13 cellular contexts compared by ENCODE assay signal in the genomic region with DNA sequence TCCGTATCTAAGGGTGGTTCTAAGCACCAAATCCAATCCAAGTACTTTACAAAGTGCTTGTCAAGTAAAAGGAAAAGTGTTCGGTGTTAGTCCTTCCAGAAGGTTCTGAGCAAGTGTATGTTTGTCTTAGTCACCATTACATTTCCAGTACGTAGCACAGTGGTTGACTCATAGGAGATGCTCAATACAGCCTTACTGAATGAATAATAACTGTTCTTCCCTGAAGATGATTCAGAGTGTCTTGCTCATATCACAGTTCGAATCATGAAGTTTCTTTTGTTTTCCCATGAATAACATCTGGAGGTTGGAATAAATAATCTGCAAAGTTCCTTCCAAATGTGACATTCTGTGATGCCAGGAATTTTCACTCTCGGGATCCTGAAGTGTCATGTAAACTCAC. TPM values are rescaled to one million over a fixed set of nuclear protein-coding genes. Genes with fewer than 3 reads are reported as not detected.
DNase-seq lines count a peak whose midpoint lies in the region; ATAC-seq and TF ChIP-seq lines count a peak whose summit lies in the region.
"Had no signal": no experiment of that assay in that cellular context is flagged by ENCODE, and none has a peak within 500 bp of the region (broad histone marks: within the 10 kb centered on the region; RNA-seq: fewer than 3 reads in every experiment).

No MANE protein-coding gene starts in this region.

- H3K79me2 ChIP-seq in Karpas-422 (ENCODE audit: low read length) = no peaks in the 10 kb centered on the region

- DNase-seq in AG08395 (ENCODE audit: low spot score) (peak; percentile 84), astrocyte of the spinal cord (ENCODE audit: low read depth, low spot score) (peak; percentile 94), kidney tubule cell (ENCODE audit: low spot score) (peak; percentile 96), Karpas-422 (no peak), WTC11 (ENCODE audit: low spot score) (no peak), activated gamma-delta T cell treated with Interleukin-2 at 50 U/mL for 16 hours (no peak), NCI-H748 (lab: John Stamatoyannopoulos, UW; ENCODE audit: unreplicated experiment) (no peak)
- DNase-seq: Calu3; effector CD8-positive, alpha-beta T cell; left cardiac atrium; psoas muscle had no signal

- no peaks in the 10 kb centered on the region for H3K9me3 ChIP-seq in Karpas-422 (ENCODE audit: low read length)
- H3K9me3 ChIP-seq: psoas muscle had no signal

- H3K27me3 Mint-ChIP-seq in WTC11 (ENCODE audit: low read depth) = no peaks in the 10 kb centered on the region

- no peak overlapping the region for H3K4me3 ChIP-seq in astrocyte of the spinal cord (ENCODE audit: low read depth, low read length)
- no peak overlapping the region for H3K4me3 ChIP-seq in Karpas-422 (ENCODE audit: low read length)
- H3K4me3 ChIP-seq: psoas muscle had no signal

- H3K4me1 Mint-ChIP-seq in WTC11 = no peaks in the 10 kb centered on the region

- no peak overlapping the region for H3K27ac ChIP-seq in Karpas-422 (ENCODE audit: low read length)
- H3K27ac ChIP-seq: psoas muscle had no signal

- H3K9me2 ChIP-seq in Karpas-422 (replicated peaks; ENCODE audit: insufficient read depth, low read length) = no peaks in the 10 kb centered on the region

- CTCF ChIA-PET in WTC11 (lab: Charles Lee) = no interaction called here

- H3K36me3 Mint-ChIP-seq in WTC11 = no peaks in the 10 kb centered on the region

- no peak for TF ChIP-seq CTCF in astrocyte of the spinal cord (IDR thresholded peaks at IDR 0.05; ENCODE audit: low read depth, low read length)
- TF ChIP-seq CTCF in WTC11 (IDR thresholded peaks at IDR 0.05) = no peak

- H3K4me2 ChIP-seq in Karpas-422 (ENCODE audit: low read depth, low read length, poor library complexity, severe bottlenecking) = no peak overlapping the region

- H3K36me3 ChIP-seq in Karpas-422 (ENCODE audit: insufficient read depth, low read length) = no peaks in the 10 kb centered on the region

- no peaks in the 10 kb centered on the region for H3K27me3 ChIP-seq in Karpas-422 (ENCODE audit: low read length)

- H3K4me3 Mint-ChIP-seq in WTC11 = no peak overlapping the region
- H3K4me3 Mint-ChIP-seq: T-helper 1 cell treated with Interleukin-12 subunit alpha and Interleukin-12 subunit beta and Interleukin-4 antibody, amounts not matched to agents 30 μg/mL and 1 μg/mL, for 36 hours had no signal

- in situ Hi-C loops in astrocyte of the spinal cord (cut with HindIII; ENCODE audit: low sequenced_read_pairs) = no loop called here

- H3K27ac Mint-ChIP-seq in WTC11 = no peak overlapping the region
- H3K27ac Mint-ChIP-seq: T-helper 1 cell treated with Interleukin-12 subunit alpha and Interleukin-12 subunit beta and Interleukin-4 antibody, amounts not matched to agents 30 μg/mL and 1 μg/mL, for 36 hours had no signal

- H4K20me1 ChIP-seq in Karpas-422 (ENCODE audit: insufficient read depth, low read depth, low read length) = no peaks in the 10 kb centered on the region

- no peak overlapping the region for H3K9ac ChIP-seq in Karpas-422 (ENCODE audit: low read length)

- no peak overlapping the region for H2AFZ ChIP-seq in Karpas-422 (ENCODE audit: low read length)

- POLR2A ChIA-PET in WTC11 (lab: Charles Lee) = no interaction called here

- H3K4me1 ChIP-seq in Karpas-422 (ENCODE audit: low read length) = no peaks in the 10 kb centered on the region
- H3K4me1 ChIP-seq: psoas muscle had no signal

- peaks cover 4% of the 10 kb centered on the region; the same call in 1 of the 2 replicates for H3K9me3 Mint-ChIP-seq in WTC11
- H3K9me3 Mint-ChIP-seq: T-helper 1 cell treated with Interleukin-12 subunit alpha and Interleukin-12 subunit beta and Interleukin-4 antibody, amounts not matched to agents 30 μg/mL and 1 μg/mL, for 36 hours had no signal

- ATAC-seq in HG02852 (IDR thresholded peaks at IDR 0.05; ENCODE audit: unreplicated experiment) (peak; percentile 50), WTC11 (no peak)

TF ChIP-seq in WTC11, 78 proteins besides CTCF, POLR2A, EP300 and RAD21:
- no peak for TF ChIP-seq NFYB (CRISPR knock-in tag; conservative IDR thresholded peaks at IDR 0.05; ENCODE audit: low read depth)
- no peak for TF ChIP-seq ZNF281 (CRISPR knock-in tag; IDR thresholded peaks at IDR 0.05)
- TF ChIP-seq RELA (CRISPR knock-in tag; IDR thresholded peaks at IDR 0.05; ENCODE audit: borderline replicate concordance) = no peak
- TF ChIP-seq PREB (CRISPR knock-in tag; IDR thresholded peaks at IDR 0.05; ENCODE audit: borderline replicate concordance) = no peak
- TF ChIP-seq CBFB (CRISPR knock-in tag; IDR thresholded peaks at IDR 0.05; ENCODE audit: low read depth) = no peak
- TF ChIP-seq CREM (CRISPR knock-in tag; IDR thresholded peaks at IDR 0.05) = no peak
- TF ChIP-seq SOX15 (CRISPR knock-in tag; IDR thresholded peaks at IDR 0.05) = no peak
- no peak for TF ChIP-seq ZNF416 (CRISPR knock-in tag; IDR thresholded peaks at IDR 0.05)

RNA-seq across cellular contexts. Expression of gene WNT2, which starts 53.4 kb away (rescaled TPM):
- not detected in 2 replicates for total RNA-seq in Karpas-422 (2014; rRNA removed; shearing (Covaris generic); ENCODE audit: low replicate concordance)
- total RNA-seq in WTC11 (2021) = not detected in 3 replicates
- total RNA-seq: Calu3 had no signal

Comparison
In these comparisons a context has a peak if more than half of its experiments do, and no peak if none do; other contexts are left out.
1. DNase-seq: peak in AG08395 (single experiment), astrocyte of the spinal cord (single experiment) and kidney tubule cell (single experiment); none in Karpas-422 (single experiment), WTC11 (single experiment), activated gamma-delta T cell treated with Interleukin-2 at 50 U/mL for 16 hours (single experiment) and NCI-H748 (single experiment).